Comparison of ENCODE assay signal across 24 cellular contexts in genomic region chr15:69271217-69271616, GRCh38. TPM values are rescaled to one million over a fixed set of nuclear protein-coding genes. Genes with fewer than 3 reads are reported as not detected.
"Had no signal": no experiment of that assay in that cellular context is flagged by ENCODE, and none has a peak within 500 bp of the region (broad histone marks: within the 10 kb centered on the region; RNA-seq: fewer than 3 reads in every experiment).

No MANE protein-coding gene starts in this region.

- H3K27ac Mint-ChIP-seq: IgD-negative memory B cell, T-cell had no signal

- H3K27ac ChIP-seq: RWPE1 had no signal

- DNase-seq: NCI-H1048; NCI-H1105 treated with DMSO at 0.1 percent for 48 hours; NCI-H1417 treated with DMSO at 0.1 percent for 48 hours; NCI-H146; NCI-H1694 treated with DMSO at 0.1 percent for 48 hours; NCI-H1930; NCI-H2081; NCI-H2107; NCI-H2227 treated with DMSO at 0.1 percent for 48 hours; NCI-H510A; NCI-H524 treated with DMSO at 0.1 percent for 48 hours; NCI-H69; NCI-H774; NK-92 treated with Interleukin-12 subunit alpha and Interleukin-12 subunit beta, amount 100 ng/mL, for 24 hours; PC-3; SHP77; SK-N-SH; SW 1271; T-cell had no signal

- H3K4me3 Mint-ChIP-seq: IgD-negative memory B cell, T-cell had no signal

- H3K9me3 Mint-ChIP-seq: IgD-negative memory B cell, T-cell had no signal

- H3K4me2 ChIP-seq: SK-N-SH had no signal

- H3K4me1 Mint-ChIP-seq: T-cell had no signal

- H3K4me3 ChIP-seq: K562 had no signal

- H3K9me3 ChIP-seq: SK-N-SH had no signal

- ATAC-seq: K562, Panc1, PC-3, T-cell had no signal

- H3K27me3 Mint-ChIP-seq: IgD-negative memory B cell, T-cell had no signal

- H3K9ac ChIP-seq: SK-N-SH had no signal

RNA-seq across cellular contexts. Expression of gene PAQR5, which starts 27.5 kb away (rescaled TPM):
- total RNA-seq: OCI-LY7 had no signal
